In the genomic region with DNA sequence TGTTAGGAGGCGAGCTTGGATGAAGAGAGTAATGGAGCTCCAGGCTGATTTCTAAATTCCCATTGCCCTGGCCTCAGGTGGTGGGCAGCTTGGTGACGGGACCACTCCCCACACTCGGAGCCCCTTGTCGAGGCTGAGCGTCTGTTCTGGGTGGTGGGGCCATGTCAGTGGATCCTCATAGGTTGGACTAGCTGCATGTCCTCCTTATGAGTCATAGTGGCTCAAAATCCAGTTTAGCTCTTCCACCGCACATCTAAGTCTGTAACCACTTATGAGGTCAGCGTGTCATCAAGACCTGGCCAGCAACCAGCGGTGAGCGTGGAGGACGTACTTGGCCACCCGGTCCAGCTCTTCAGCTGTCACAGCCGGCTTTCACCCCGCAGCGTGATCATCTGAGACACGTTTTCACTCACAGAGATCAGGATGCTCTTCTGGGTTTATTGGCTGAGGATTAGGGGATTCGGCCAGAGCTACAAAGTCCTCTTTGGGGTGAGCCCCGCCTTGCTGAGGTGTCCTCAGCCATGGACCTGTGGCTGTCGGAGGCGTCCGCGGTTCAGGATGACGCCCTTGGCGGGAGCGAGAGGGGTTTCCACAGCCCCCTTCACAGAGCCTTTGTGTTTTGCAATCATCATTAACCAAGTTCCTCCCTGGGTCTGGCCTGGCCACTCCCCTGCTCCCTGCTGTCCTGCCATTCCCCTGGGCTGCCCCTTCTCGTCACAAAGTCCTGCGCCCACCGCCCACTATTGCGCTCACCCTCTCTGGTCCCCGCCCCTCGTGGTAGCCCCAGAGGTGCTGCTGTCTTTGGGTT, we compare ENCODE assay signal across 9 cellular contexts. TPM values are rescaled to one million over a fixed set of nuclear protein-coding genes. Genes with fewer than 3 reads are reported as not detected.
DNase-seq lines count a peak whose midpoint lies in the region; ATAC-seq and TF ChIP-seq lines count a peak whose summit lies in the region.
"Had no signal": no experiment of that assay in that cellular context is flagged by ENCODE, and none has a peak within 500 bp of the region (broad histone marks: within the 10 kb centered on the region; RNA-seq: fewer than 3 reads in every experiment).

No MANE protein-coding gene starts in this region.

- DNase-seq in EL: peak; percentile 94
- DNase-seq in SJCRH30: peak; percentile 94
- peak; percentile 85 for DNase-seq in fibroblast of the aortic adventitia (ENCODE audit: low read depth)
- DNase-seq in gastrocnemius medialis: peak; percentile 94 to 99
- no peak for DNase-seq in activated T-cell treated with anti-CD3 and anti-CD28 coated beads for 4 hours
- no peak for DNase-seq in HuH-7 (ENCODE audit: low spot score)
- no peak for DNase-seq in stimulated activated naive CD8-positive, alpha-beta T cell treated with anti-CD3 and anti-CD28 coated beads, Interleukin-15, Interleukin-2, amounts not matched to agents 100 U/mL and 50 U/mL, for 24 hours

- in situ Hi-C loops in gastrocnemius medialis (cut with MboI; ENCODE audit: low sequenced_read_pairs in 4 of 4): no loop called here

- H3K36me3 Mint-ChIP-seq in stimulated activated memory B cell treated with anti-CD40 and anti-IgM and Interleukin-4, amounts not matched to agents 10 μg/mL and 1 μg/mL and 100 μg/mL, for 72 hours: peaks cover 6% of the 10 kb centered on the region

- H3K27me3 Mint-ChIP-seq in stimulated activated memory B cell treated with anti-CD40 and anti-IgM and Interleukin-4, amounts not matched to agents 10 μg/mL and 1 μg/mL and 100 μg/mL, for 72 hours: peaks cover 26% of the 10 kb centered on the region

- no peak overlapping the region for H3K4me3 Mint-ChIP-seq in stimulated activated memory B cell treated with anti-CD40 and anti-IgM and Interleukin-4, amounts not matched to agents 10 μg/mL and 1 μg/mL and 100 μg/mL, for 72 hours

- TF ChIP-seq POLR2A in gastrocnemius medialis (IDR thresholded peaks at IDR 0.05): peak; percentile 75 to 85

- intact Hi-C loops in gastrocnemius medialis (cut with DNase I; ENCODE audit: low total_unique reads): loop anchor here (2.0 to 10.0 kb wide), 3 partner anchors 41 to 413 kb away; partner anchors contain the start of genes ADPRHL1 and DCUN1D2

- H3K27me3 ChIP-seq in SJCRH30: no peaks in the 10 kb centered on the region
- no peaks in the 10 kb centered on the region for H3K27me3 ChIP-seq in gastrocnemius medialis

- H3K4me1 Mint-ChIP-seq in stimulated activated memory B cell treated with anti-CD40 and anti-IgM and Interleukin-4, amounts not matched to agents 10 μg/mL and 1 μg/mL and 100 μg/mL, for 72 hours: peaks cover 17% of the 10 kb centered on the region

- H3K4me3 ChIP-seq in SJCRH30 (peak overlapping the region; percentile 56), fibroblast of the aortic adventitia (ENCODE audit: low read depth, low read length) (no peak overlapping the region), gastrocnemius medialis (peak overlapping the region; percentile 54 to 76 (median 64))

- H3K9me3 ChIP-seq in SJCRH30 (replicated peaks) (no peaks in the 10 kb centered on the region), gastrocnemius medialis (no peaks in the 10 kb centered on the region)

- TF ChIP-seq CTCF in fibroblast of the aortic adventitia (IDR thresholded peaks at IDR 0.05; ENCODE audit: insufficient read depth, low read length) (no peak), gastrocnemius medialis (IDR thresholded peaks at IDR 0.05 in 4 of 5, conservative IDR thresholded peaks at IDR 0.05 in 1 of 5) (no peak)

- H3K27ac Mint-ChIP-seq in stimulated activated memory B cell treated with anti-CD40 and anti-IgM and Interleukin-4, amounts not matched to agents 10 μg/mL and 1 μg/mL and 100 μg/mL, for 72 hours: no peak overlapping the region
- H3K27ac Mint-ChIP-seq: activated T-helper 2 cell treated with anti-CD3 and anti-CD28 coated beads, Interferon-gamma antibody, Interleukin-2, Interleukin-4, amounts not matched to agents 10 μg/mL and 5 μg/mL and 100 μg/mL, durations not matched to agents 14 hours and 24 hours and 36 hours had no signal

- peaks cover 7% of the 10 kb centered on the region for H3K9me3 Mint-ChIP-seq in stimulated activated memory B cell treated with anti-CD40 and anti-IgM and Interleukin-4, amounts not matched to agents 10 μg/mL and 1 μg/mL and 100 μg/mL, for 72 hours
- H3K9me3 Mint-ChIP-seq: activated T-helper 2 cell treated with anti-CD3 and anti-CD28 coated beads, Interferon-gamma antibody, Interleukin-2, Interleukin-4, amounts not matched to agents 10 μg/mL and 5 μg/mL and 100 μg/mL, durations not matched to agents 14 hours and 24 hours and 36 hours had no signal

- H3K4me1 ChIP-seq in SJCRH30 (peaks cover 21% of the 10 kb centered on the region), gastrocnemius medialis (peaks cover 47 to 48% of the 10 kb centered on the region in 2 donors)

- H3K27ac ChIP-seq in SJCRH30: peak overlapping the region; percentile 96
- H3K27ac ChIP-seq in gastrocnemius medialis: peak overlapping the region; percentile 99 to 100 (median 100)

- H3K36me3 ChIP-seq in SJCRH30: no peaks in the 10 kb centered on the region
- peaks cover 0 to 24% of the 10 kb centered on the region in 2 donors for H3K36me3 ChIP-seq in gastrocnemius medialis

- peak; percentile 61 to 67 for ATAC-seq in gastrocnemius medialis
- ATAC-seq in stimulated activated memory B cell treated with anti-CD40 and anti-IgM and Interleukin-4, amounts not matched to agents 10 μg/mL and 1 μg/mL and 100 μg/mL, for 72 hours: no peak
- no peak for ATAC-seq in stimulated activated naive CD8-positive, alpha-beta T cell treated with anti-CD3 and anti-CD28 coated beads, Interleukin-15, Interleukin-2, amounts not matched to agents 100 U/mL and 50 U/mL, for 24 hours

RNA-seq across cellular contexts. Expression of gene ADPRHL1, which starts 41.9 kb away (rescaled TPM):
- total RNA-seq in SJCRH30 (2014; rRNA removed; shearing (Covaris generic)): 1.9 and 2.2 TPM in 2 replicates
- total RNA-seq in fibroblast of the aortic adventitia (ENCODE audit: low replicate concordance) (2.4 and 2.8 TPM in 2 replicates), gastrocnemius medialis (100 to 1,000 TPM; 224 to 354 (median 295) TPM)

RNA-seq across cellular contexts. Expression of gene GRTP1, which starts 47.5 kb away (rescaled TPM):
- total RNA-seq in SJCRH30 (2014; rRNA removed; shearing (Covaris generic)): 0.89 and 1.2 TPM in 2 replicates
- total RNA-seq in fibroblast of the aortic adventitia (ENCODE audit: low replicate concordance) (1.9 and 5.2 TPM in 2 replicates), gastrocnemius medialis (1 to 10 TPM; 2.6 to 8.8 (median 6.0) TPM)
- total RNA-seq: activated T-helper 2 cell treated with anti-CD3 and anti-CD28 coated beads, Interferon-gamma antibody, Interleukin-2, Interleukin-4, amounts not matched to agents 10 μg/mL and 5 μg/mL and 100 μg/mL, durations not matched to agents 14 hours and 24 hours and 36 hours had no signal

Comparison
In these comparisons a context has a peak if more than half of its experiments do, and no peak if none do; other contexts are left out.
1. DNase-seq: peak in EL (single experiment), SJCRH30 (2 of 2), fibroblast of the aortic adventitia (single experiment) and gastrocnemius medialis (2 of 2); none in activated T-cell treated with anti-CD3 and anti-CD28 coated beads for 4 hours (single experiment), HuH-7 (single experiment) and stimulated activated naive CD8-positive, alpha-beta T cell treated with anti-CD3 and anti-CD28 coated beads, Interleukin-15, Interleukin-2, amounts not matched to agents 100 U/mL and 50 U/mL, for 24 hours (single experiment).
2. ATAC-seq: peak in gastrocnemius medialis (2 of 2); none in stimulated activated memory B cell treated with anti-CD40 and anti-IgM and Interleukin-4, amounts not matched to agents 10 μg/mL and 1 μg/mL and 100 μg/mL, for 72 hours (single experiment) and stimulated activated naive CD8-positive, alpha-beta T cell treated with anti-CD3 and anti-CD28 coated beads, Interleukin-15, Interleukin-2, amounts not matched to agents 100 U/mL and 50 U/mL, for 24 hours (single experiment).
3. RNA of gene ADPRHL1, which starts 41.9 kb away (total RNA-seq): 224 to 354 TPM in gastrocnemius medialis; 2.4 to 2.8 TPM in fibroblast of the aortic adventitia and 1.9 to 2.2 TPM in SJCRH30; every median in the first group is over 10 times any median in the second.